ENCODE assay signal across 8 cellular contexts in the genomic region with DNA sequence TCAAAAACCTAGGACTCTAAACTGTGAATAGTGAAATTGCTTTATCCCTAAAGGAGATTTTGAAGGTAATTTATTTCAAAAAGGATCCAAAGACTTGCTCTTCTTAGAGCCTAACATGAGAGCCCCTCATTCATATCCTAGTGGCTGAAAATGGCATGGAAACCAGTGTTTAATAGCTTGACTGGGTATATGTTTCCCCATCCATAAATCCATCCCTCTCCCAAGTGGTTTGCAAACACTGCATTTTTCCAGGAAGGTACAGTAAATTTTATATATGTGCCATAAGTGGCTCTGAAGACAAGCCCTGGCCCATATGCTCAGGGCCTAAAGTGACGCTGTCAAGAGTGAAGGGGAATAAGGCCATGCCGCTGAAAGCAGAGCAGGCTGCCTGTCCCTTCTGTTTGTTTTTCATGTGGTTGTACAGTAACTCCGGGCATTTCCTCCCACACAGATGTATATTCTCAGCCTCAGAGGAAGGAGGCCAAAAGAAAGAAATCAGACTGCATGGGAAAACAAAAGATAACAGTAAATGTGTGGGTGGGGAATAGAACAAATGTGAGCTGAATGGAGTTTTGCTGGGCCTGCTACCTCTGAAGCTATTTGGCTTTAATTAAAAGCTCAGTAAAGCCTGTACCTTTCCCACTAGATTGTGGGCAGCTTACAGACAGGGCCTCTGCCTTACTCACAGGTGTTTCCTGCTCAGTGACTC.
DNase-seq lines count a peak whose midpoint lies in the region; ATAC-seq and TF ChIP-seq lines count a peak whose summit lies in the region.

No MANE protein-coding gene starts in this region.

- peaks cover 4% of the 10 kb centered on the region for H3K4me1 Mint-ChIP-seq in T-helper 2 cell treated with Interferon-gamma antibody and Interleukin-4, amounts not matched to agents 5 μg/mL and 100 μg/mL, for 36 hours (ENCODE audit: low read depth)
- peaks cover 37% of the 10 kb centered on the region for H3K4me1 Mint-ChIP-seq in chondrocyte (ENCODE audit: low read depth)

- H4K20me1 ChIP-seq in smooth muscle cell (ENCODE audit: low read depth) = no peaks in the 10 kb centered on the region

- no peaks in the 10 kb centered on the region for H3K79me2 ChIP-seq in smooth muscle cell (ENCODE audit: low read depth)

- ATAC-seq in HG03342 (IDR thresholded peaks at IDR 0.05; ENCODE audit: unreplicated experiment) = peak; percentile 90

- WGBS in smooth muscle cell (ENCODE audit: low lambda C conversion rate) = 9% methylated on average over 3 of the region's 3 CpGs

- H3K27me3 ChIP-seq in smooth muscle cell (ENCODE audit: low read depth) = no peaks in the 10 kb centered on the region

- H3K27ac Mint-ChIP-seq in T-helper 2 cell treated with Interferon-gamma antibody and Interleukin-4, amounts not matched to agents 5 μg/mL and 100 μg/mL, for 36 hours = no peak overlapping the region
- peak overlapping the region; percentile 85 for H3K27ac Mint-ChIP-seq in chondrocyte (ENCODE audit: unreplicated experiment)

- peaks cover 22% of the 10 kb centered on the region for H3F3A ChIP-seq in smooth muscle cell (ENCODE audit: low read depth)

- TF ChIP-seq CTCF in chondrocyte (IDR thresholded peaks at IDR 0.05) (peak; percentile 59), smooth muscle cell (IDR thresholded peaks at IDR 0.05; ENCODE audit: borderline replicate concordance, insufficient read depth, poor library complexity, severe bottlenecking) (peak; percentile 16)

- peak; percentile 5 for DNase-seq in T-helper 2 cell treated with Interferon-gamma antibody and Interleukin-4, amounts not matched to agents 5 μg/mL and 100 μg/mL, for 36 hours (ENCODE audit: low spot score)
- DNase-seq in T-helper 2 cell (no peak), chondrocyte (ENCODE audit: low spot score) (no peak), smooth muscle cell (lab: John Stamatoyannopoulos, UW; ENCODE audit: unreplicated experiment) (peak; percentile 6), ureter (ENCODE audit: low spot score) (no peak), NCI-H748 treated with DMSO at 0.1 percent for 48 hours (lab: John Stamatoyannopoulos, UW) (no peak), KG1 (lab: John Stamatoyannopoulos, UW) (no peak)

- peak overlapping the region; percentile 76 for H3K4me2 ChIP-seq in smooth muscle cell

- H3K4me3 ChIP-seq in smooth muscle cell = no peak overlapping the region

- no peaks in the 10 kb centered on the region for H3K9me3 Mint-ChIP-seq in T-helper 2 cell treated with Interferon-gamma antibody and Interleukin-4, amounts not matched to agents 5 μg/mL and 100 μg/mL, for 36 hours
- no peaks in the 10 kb centered on the region for H3K9me3 Mint-ChIP-seq in chondrocyte (ENCODE audit: low read depth)

- peak overlapping the region; percentile 79 for H3K9ac ChIP-seq in smooth muscle cell (ENCODE audit: low read depth)

- H3K27me3 Mint-ChIP-seq in T-helper 2 cell treated with Interferon-gamma antibody and Interleukin-4, amounts not matched to agents 5 μg/mL and 100 μg/mL, for 36 hours (ENCODE audit: low read depth) = no peaks in the 10 kb centered on the region
- H3K27me3 Mint-ChIP-seq in chondrocyte (ENCODE audit: low read depth) = no peaks in the 10 kb centered on the region

- peaks cover 9% of the 10 kb centered on the region for H3K4me1 ChIP-seq in smooth muscle cell (ENCODE audit: low read depth)

- H3K36me3 Mint-ChIP-seq in T-helper 2 cell treated with Interferon-gamma antibody and Interleukin-4, amounts not matched to agents 5 μg/mL and 100 μg/mL, for 36 hours (ENCODE audit: low read depth) = no peaks in the 10 kb centered on the region
- H3K36me3 Mint-ChIP-seq in chondrocyte (ENCODE audit: low read depth) = no peaks in the 10 kb centered on the region

- H3K4me3 Mint-ChIP-seq in T-helper 2 cell treated with Interferon-gamma antibody and Interleukin-4, amounts not matched to agents 5 μg/mL and 100 μg/mL, for 36 hours = no peak overlapping the region
- H3K4me3 Mint-ChIP-seq in chondrocyte (ENCODE audit: unreplicated experiment) = no peak overlapping the region

- H3K27ac ChIP-seq in smooth muscle cell (ENCODE audit: low read depth) = peak overlapping the region; percentile 97

- peak overlapping the region; percentile 46 for H2AFZ ChIP-seq in smooth muscle cell (ENCODE audit: low read depth)

- no peaks in the 10 kb centered on the region for H3K9me3 ChIP-seq in smooth muscle cell (replicated peaks; ENCODE audit: low read depth)

- H3K36me3 ChIP-seq in smooth muscle cell (ENCODE audit: low read depth) = no peaks in the 10 kb centered on the region

Comparison
In these comparisons a context has a peak if more than half of its experiments do, and no peak if none do; other contexts are left out.
1. DNase-seq: peak in T-helper 2 cell treated with Interferon-gamma antibody and Interleukin-4, amounts not matched to agents 5 μg/mL and 100 μg/mL, for 36 hours (single experiment) and smooth muscle cell (single experiment); none in T-helper 2 cell (0 of 5), chondrocyte (single experiment), ureter (single experiment), NCI-H748 treated with DMSO at 0.1 percent for 48 hours (single experiment) and KG1 (single experiment).